Comparison of ENCODE assay signal across 19 cellular contexts in the genomic region with DNA sequence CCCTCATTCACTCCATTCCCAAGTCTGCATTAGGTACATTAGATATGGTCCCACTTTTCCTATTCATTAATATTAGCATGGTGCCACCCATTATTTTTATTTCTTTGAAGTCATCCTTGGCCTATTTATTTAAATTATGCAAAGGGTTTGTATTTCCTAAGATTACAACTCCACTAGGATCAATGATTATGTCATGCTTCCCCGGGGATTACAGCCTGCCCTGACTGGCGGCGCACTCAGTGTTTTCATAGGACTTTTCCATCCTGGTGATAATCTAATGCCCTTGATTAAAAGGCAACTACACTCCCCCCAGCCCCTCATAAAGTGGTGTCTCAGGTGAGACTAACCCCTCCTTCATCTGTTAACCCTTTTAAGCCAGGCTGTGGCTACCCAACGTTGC.
"Had no signal": no experiment of that assay in that cellular context is flagged by ENCODE, and none has a peak within 500 bp of the region (broad histone marks: within the 10 kb centered on the region; RNA-seq: fewer than 3 reads in every experiment).

No MANE protein-coding gene starts in this region.

- H3K27ac ChIP-seq: HL-60, SJSA1, SK-N-MC had no signal

- H3K4me3 ChIP-seq: MG63, SJSA1, SK-N-MC had no signal

- H3K27me3 ChIP-seq: MG63, SJSA1 had no signal

- H3K36me3 ChIP-seq: MG63, SJSA1 had no signal

- H3K9me3 ChIP-seq: MG63, SJSA1 had no signal

- DNase-seq: KBM-7, MG63, NCI-H1092, NCI-H1105 treated with DMSO at 0.1 percent for 48 hours, NCI-H1417 treated with DMSO at 0.1 percent for 48 hours, NCI-H146, NCI-H1694 treated with DMSO at 0.1 percent for 48 hours, NCI-H1930, NCI-H2081, NCI-H345, NCI-H446 treated with DMSO at 0.1 percent for 48 hours, NCI-H510A treated with DMSO at 0.1 percent for 48 hours, NCI-H526, Right ventricle myocardium superior, RPMI8226, SIG-M5 had no signal
